ENCODE assay signal across 25 cellular contexts in the genomic region with DNA sequence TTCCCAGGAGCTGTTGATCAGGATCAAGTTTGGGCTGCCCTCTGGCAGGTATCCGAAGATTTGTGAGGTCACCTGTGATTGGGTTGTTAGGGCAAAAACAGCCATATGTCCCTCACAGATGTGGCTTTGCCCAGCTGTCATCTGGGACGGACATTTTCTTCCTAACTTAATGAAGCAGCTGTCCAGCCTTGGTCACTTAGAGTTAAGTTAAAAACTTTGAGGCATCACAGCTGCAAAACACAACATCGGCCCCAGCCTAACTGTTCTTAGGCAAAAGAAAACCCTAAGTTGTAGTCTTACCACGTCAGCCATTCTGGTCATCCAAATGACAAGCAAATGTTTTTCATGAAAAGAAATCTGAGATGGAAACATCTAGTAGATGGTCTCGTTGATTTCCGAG.
"Had no signal": no experiment of that assay in that cellular context is flagged by ENCODE, and none has a peak within 500 bp of the region (broad histone marks: within the 10 kb centered on the region; RNA-seq: fewer than 3 reads in every experiment).

No MANE protein-coding gene starts in this region.

- ATAC-seq: activated naive CD4-positive, alpha-beta T cell treated with anti-CD3 and anti-CD28 coated beads, Interleukin-2, amount 50 U/mL, for 72 hours; activated T-cell treated with anti-CD3 and anti-CD28 coated beads, Interleukin-2, amount 50 U/mL, for 72 hours; gastroesophageal sphincter; left lobe of liver; mucosa of descending colon; sciatic nerve; stimulated activated effector memory CD8-positive, alpha-beta T cell treated with anti-CD3 and anti-CD28 coated beads, Interleukin-12 subunit alpha, Interleukin-12 subunit beta, amount 100 ng/mL, for 72 hours had no signal

- H3K27me3 ChIP-seq: dorsolateral prefrontal cortex, gastroesophageal sphincter, ovary, thyroid gland, upper lobe of left lung, vagina had no signal

- H3K36me3 ChIP-seq: gastroesophageal sphincter, ovary, thyroid gland, upper lobe of left lung, vagina had no signal

- DNase-seq: activated CD4-positive, alpha-beta T cell treated with anti-CD3 and anti-CD28 coated beads for 4 hours; activated CD4-positive, alpha-beta T cell treated with anti-CD3 and anti-CD28 coated beads, Interleukin-2, amount 50 U/mL, for 4 hours; activated naive CD4-positive, alpha-beta T cell; activated T-cell treated with anti-CD3 and anti-CD28 coated beads for 4 hours; activated T-cell treated with anti-CD3 and anti-CD28 coated beads, Interleukin-2, amount 50 U/mL, for 72 hours; cerebellar nuclear complex; dorsolateral prefrontal cortex; effector memory CD4-positive, alpha-beta T cell; mucosa of descending colon; naive B cell; ovary; small intestine; stimulated activated CD4-positive, alpha-beta T cell treated with anti-CD3 and anti-CD28 coated beads, Interleukin-4, amount 100 ng/mL, for 24 hours; substantia nigra; T-helper 1 cell; thyroid gland; upper lobe of left lung had no signal

- H3K4me1 ChIP-seq: thyroid gland, upper lobe of left lung had no signal

- H3K9me3 ChIP-seq: gastroesophageal sphincter, mucosa of descending colon, ovary, thyroid gland, upper lobe of left lung, vagina had no signal

- H3K27ac ChIP-seq: coronary artery, ovary, thyroid gland, upper lobe of left lung, vagina had no signal

- H3K4me3 ChIP-seq: coronary artery, dorsolateral prefrontal cortex, gastroesophageal sphincter, lung, mucosa of descending colon, ovary, thyroid gland, upper lobe of left lung, vagina had no signal
